In the genomic region with DNA sequence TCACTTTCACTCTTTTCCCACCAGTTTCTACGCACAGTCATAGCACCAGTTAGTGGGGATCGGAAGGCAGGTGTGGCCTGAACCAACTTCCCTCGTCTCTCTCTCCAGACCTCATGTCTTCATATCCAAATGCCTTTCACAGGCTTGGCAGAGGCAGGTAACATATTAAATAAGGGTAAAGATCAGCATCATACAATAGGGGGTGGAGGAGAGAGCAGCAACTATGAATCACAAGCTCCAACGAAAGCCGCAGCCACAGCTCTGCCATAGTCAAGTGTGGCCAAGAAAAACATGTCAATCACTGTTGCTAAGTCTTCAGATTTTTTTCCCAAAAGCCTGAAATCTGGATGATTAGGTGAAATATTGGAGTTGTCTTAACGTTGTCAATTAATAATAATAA, we compare ENCODE assay signal across 14 cellular contexts. TPM values are rescaled to one million over a fixed set of nuclear protein-coding genes. Genes with fewer than 3 reads are reported as not detected.
DNase-seq lines count a peak whose midpoint lies in the region; ATAC-seq, FAIRE-seq and TF ChIP-seq lines count a peak whose summit lies in the region.
"Had no signal": no experiment of that assay in that cellular context is flagged by ENCODE, and none has a peak within 500 bp of the region (broad histone marks: within the 10 kb centered on the region; RNA-seq: fewer than 3 reads in every experiment).

No MANE protein-coding gene starts in this region.

- H3K27me3 Mint-ChIP-seq in WTC11 (ENCODE audit: low read depth) (no peaks in the 10 kb centered on the region), nephron progenitor cell (ENCODE audit: low read depth, poor library complexity) (no peaks in the 10 kb centered on the region)
- H3K27me3 Mint-ChIP-seq: activated CD4-positive, alpha-beta T cell treated with anti-CD3 and anti-CD28 coated beads, Interleukin-2, amount 10 ng/mL, durations not matched to agents 7 days and 5 days; activated naive CD4-positive, alpha-beta T cell treated with anti-CD3 and anti-CD28 coated beads, Interleukin-2, amount 10 ng/mL, durations not matched to agents 7 days and 5 days had no signal

- TF ChIP-seq CTCF in WTC11 (IDR thresholded peaks at IDR 0.05), result no peak
- no peak for TF ChIP-seq CTCF in nephron progenitor cell (IDR thresholded peaks at IDR 0.05)

- no peak for FAIRE-seq in small intestine (lab: Jason Lieb, UNC)
- FAIRE-seq: colon had no signal

- DNase-seq in HT1080 (ENCODE audit: low read depth) (peak; percentile 75), WTC11 (ENCODE audit: low spot score) (no peak), glomerular visceral epithelial cell (ENCODE audit: extremely low spot score) (peak; percentile 89), small intestine (peak; percentile 86), NCI-H1105 treated with DMSO at 0.1 percent for 48 hours (lab: John Stamatoyannopoulos, UW) (no peak), nephron progenitor cell (no peak), NCI-H187 treated with DMSO at 0.1 percent for 48 hours (lab: John Stamatoyannopoulos, UW) (no peak), GM23248 (no peak)
- DNase-seq: activated CD4-positive, alpha-beta T cell treated with anti-CD3 and anti-CD28 coated beads, Interleukin-2, amount 10 ng/mL, durations not matched to agents 7 days and 5 days; activated naive CD4-positive, alpha-beta T cell treated with anti-CD3 and anti-CD28 coated beads, Interleukin-2, amount 10 ng/mL, durations not matched to agents 7 days and 5 days; left ventricle myocardium inferior; NCI-H69; ovary had no signal

- H3K4me3 Mint-ChIP-seq in WTC11, result no peak overlapping the region
- H3K4me3 Mint-ChIP-seq in nephron progenitor cell, result no peak overlapping the region
- H3K4me3 Mint-ChIP-seq: activated CD4-positive, alpha-beta T cell treated with anti-CD3 and anti-CD28 coated beads, Interleukin-2, amount 10 ng/mL, durations not matched to agents 7 days and 5 days; activated naive CD4-positive, alpha-beta T cell treated with anti-CD3 and anti-CD28 coated beads, Interleukin-2, amount 10 ng/mL, durations not matched to agents 7 days and 5 days had no signal

- H3K79me2 ChIP-seq in GM23248 (ENCODE audit: insufficient read depth), result no peaks in the 10 kb centered on the region

- H3K27ac Mint-ChIP-seq in WTC11 (peak overlapping the region; percentile 70; the same call in 1 of the 2 replicates), nephron progenitor cell (no peak overlapping the region)
- H3K27ac Mint-ChIP-seq: activated CD4-positive, alpha-beta T cell treated with anti-CD3 and anti-CD28 coated beads, Interleukin-2, amount 10 ng/mL, durations not matched to agents 7 days and 5 days; activated naive CD4-positive, alpha-beta T cell treated with anti-CD3 and anti-CD28 coated beads, Interleukin-2, amount 10 ng/mL, durations not matched to agents 7 days and 5 days had no signal

- CTCF ChIA-PET in WTC11 (lab: Charles Lee), result interaction anchor here (1.0 to 2.0 kb wide), 7 partner anchors 11 to 208 kb away, joined by 3 to 9 read pairs (median 4); no protein-coding TSS in a partner anchor

- peaks cover 2% of the 10 kb centered on the region; the same call in 1 of the 2 replicates for H3K4me1 Mint-ChIP-seq in WTC11
- H3K4me1 Mint-ChIP-seq in nephron progenitor cell, result no peaks in the 10 kb centered on the region
- H3K4me1 Mint-ChIP-seq: activated CD4-positive, alpha-beta T cell treated with anti-CD3 and anti-CD28 coated beads, Interleukin-2, amount 10 ng/mL, durations not matched to agents 7 days and 5 days had no signal

- H3K27me3 ChIP-seq in small intestine (ENCODE audit: control insufficient read depth in 2 of 2, insufficient read depth in 2 of 2, low read length in 2 of 2) (no peaks in the 10 kb centered on the region), GM23248 (replicated peaks; ENCODE audit: insufficient read depth) (no peaks in the 10 kb centered on the region)
- H3K27me3 ChIP-seq: ovary had no signal

- H3K27ac ChIP-seq in small intestine (ENCODE audit: low read depth in 1 of 2, low read length in 1 of 2) (peak overlapping the region; percentile 24 to 45), GM23248 (no peak overlapping the region)
- H3K27ac ChIP-seq: left ventricle myocardium inferior, ovary had no signal

- no peaks in the 10 kb centered on the region for H3K9me3 ChIP-seq in small intestine (ENCODE audit: control insufficient read depth, low read depth)
- no peaks in the 10 kb centered on the region for H3K9me3 ChIP-seq in GM23248 (ENCODE audit: low read depth)
- H3K9me3 ChIP-seq: ovary had no signal

- peaks cover 8% of the 10 kb centered on the region; the same call in 1 of the 2 replicates for H3F3A ChIP-seq in GM23248 (ENCODE audit: insufficient read depth)

- ATAC-seq in WTC11, result no peak

- H3K9me3 Mint-ChIP-seq in WTC11 (peaks cover 11% of the 10 kb centered on the region), nephron progenitor cell (peaks cover 5% of the 10 kb centered on the region)
- H3K9me3 Mint-ChIP-seq: activated CD4-positive, alpha-beta T cell treated with anti-CD3 and anti-CD28 coated beads, Interleukin-2, amount 10 ng/mL, durations not matched to agents 7 days and 5 days had no signal

- no peaks in the 10 kb centered on the region for H4K20me1 ChIP-seq in GM23248 (ENCODE audit: insufficient read depth)

- H3K36me3 ChIP-seq in small intestine (ENCODE audit: control insufficient read depth in 2 of 2, insufficient read depth in 2 of 2, low read length in 2 of 2), result no peaks in the 10 kb centered on the region
- no peaks in the 10 kb centered on the region for H3K36me3 ChIP-seq in GM23248 (ENCODE audit: low read depth)
- H3K36me3 ChIP-seq: left ventricle myocardium inferior, ovary had no signal

- H3K4me2 ChIP-seq in GM23248 (ENCODE audit: unreplicated experiment), result no peak overlapping the region

- in situ Hi-C loops in GM23248 (cut with MboI), result no loop called here

- 19 to 72% (median 35%) methylated on average over 6 of the region's 6 CpGs for WGBS in small intestine, 3 donors
- 83 to 87% methylated on average over 6 of the region's 6 CpGs for WGBS in GM23248 (ENCODE audit: low coverage in 1 of 2, low lambda C conversion rate in 2 of 2, missing lambda C conversion rate in 2 of 2), 2 experiments

- H3K9me2 ChIP-seq in GM23248 (ENCODE audit: insufficient read depth), result no peaks in the 10 kb centered on the region

- 0 out of 2 replicates have a peak, but pooled peaks cover 2% of the 10 kb centered on the region for H3K36me3 Mint-ChIP-seq in WTC11
- H3K36me3 Mint-ChIP-seq in nephron progenitor cell (ENCODE audit: low read depth), result peaks cover 4% of the 10 kb centered on the region
- H3K36me3 Mint-ChIP-seq: activated naive CD4-positive, alpha-beta T cell treated with anti-CD3 and anti-CD28 coated beads, Interleukin-2, amount 10 ng/mL, durations not matched to agents 7 days and 5 days had no signal

- H3K4me3 ChIP-seq in small intestine (ENCODE audit: low read depth in 1 of 2, low read length in 2 of 2), result no peak overlapping the region
- no peak overlapping the region for H3K4me3 ChIP-seq in GM23248
- H3K4me3 ChIP-seq: left ventricle myocardium inferior, ovary had no signal

- H2AFZ ChIP-seq in GM23248, result no peak overlapping the region

- peaks cover 1 to 7% of the 10 kb centered on the region in 2 donors for H3K4me1 ChIP-seq in small intestine (ENCODE audit: control insufficient read depth in 2 of 2, insufficient read depth in 1 of 2, low read depth in 1 of 2, low read length in 1 of 2)
- H3K4me1 ChIP-seq in GM23248 (ENCODE audit: insufficient read depth), result peaks cover 19% of the 10 kb centered on the region
- H3K4me1 ChIP-seq: left ventricle myocardium inferior had no signal

- no peak overlapping the region for H3K9ac ChIP-seq in GM23248

- POLR2A ChIA-PET in WTC11 (lab: Charles Lee), result no interaction called here

TF ChIP-seq in WTC11, 78 proteins besides CTCF, POLR2A, EP300 and RAD21 (continues in another document):
- TF ChIP-seq GRHL2 (CRISPR knock-in tag; IDR thresholded peaks at IDR 0.05; ENCODE audit: insufficient replicate concordance, severe bottlenecking) (no peak), ZNF138 (CRISPR knock-in tag; conservative IDR thresholded peaks at IDR 0.05) (no peak)
- TF ChIP-seq, protein P1, sequence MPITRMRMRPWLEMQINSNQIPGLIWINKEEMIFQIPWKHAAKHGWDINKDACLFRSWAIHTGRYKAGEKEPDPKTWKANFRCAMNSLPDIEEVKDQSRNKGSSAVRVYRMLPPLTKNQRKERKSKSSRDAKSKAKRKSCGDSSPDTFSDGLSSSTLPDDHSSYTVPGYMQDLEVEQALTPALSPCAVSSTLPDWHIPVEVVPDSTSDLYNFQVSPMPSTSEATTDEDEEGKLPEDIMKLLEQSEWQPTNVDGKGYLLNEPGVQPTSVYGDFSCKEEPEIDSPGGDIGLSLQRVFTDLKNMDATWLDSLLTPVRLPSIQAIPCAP (CRISPR knock-in tag; IDR thresholded peaks at IDR 0.05), result no peak
- TF ChIP-seq, protein P2, sequence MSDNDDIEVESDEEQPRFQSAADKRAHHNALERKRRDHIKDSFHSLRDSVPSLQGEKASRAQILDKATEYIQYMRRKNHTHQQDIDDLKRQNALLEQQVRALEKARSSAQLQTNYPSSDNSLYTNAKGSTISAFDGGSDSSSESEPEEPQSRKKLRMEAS (CRISPR knock-in tag; IDR thresholded peaks at IDR 0.05), result no peak

RNA-seq across cellular contexts. Expression of a gene that starts 40.3 kb away (rescaled TPM):
- total RNA-seq in HT1080 (2014; rRNA removed; shearing (Covaris generic)), result 5.0 and 13.3 TPM in 2 replicates
- polyA plus RNA-seq in HT1080 (2015; cell fraction: cytosol; rRNA removed), result 16.0 and 17.2 TPM in 2 replicates
- polyA plus RNA-seq in HT1080 (2015; cell fraction: nucleus; rRNA removed), result 5.5 and 8.4 TPM in 2 replicates
- 12.2 to 17.4 TPM (median 15.8 TPM) in 3 replicates for total RNA-seq in WTC11 (2021)
- polyA plus RNA-seq in small intestine (1 to 10 TPM; 4.9 to 7.8 (median 5.0) TPM), GM23248 (2016; fragmentation: Nextera tagmentation; extraction: Ambion mirVana) (2.0 and 2.3 TPM in 2 replicates)
- total RNA-seq in GM23248 (2014; rRNA removed; shearing (Covaris generic)), result 0.43 and 1.8 TPM in 2 replicates

Comparison
In these comparisons a context has a peak if more than half of its experiments do, and no peak if none do; other contexts are left out.
1. DNase-seq: peak in HT1080 (single experiment), glomerular visceral epithelial cell (single experiment) and small intestine (single experiment); none in WTC11 (single experiment), NCI-H1105 treated with DMSO at 0.1 percent for 48 hours (single experiment), nephron progenitor cell (single experiment), NCI-H187 treated with DMSO at 0.1 percent for 48 hours (single experiment) and GM23248 (single experiment).